8 cellular contexts compared by ENCODE assay signal in genomic region chr11:118908931-118909618, GRCh38. TPM values are rescaled to one million over a fixed set of nuclear protein-coding genes. Genes with fewer than 3 reads are reported as not detected.
A peak's percentile ranks its signal among the peaks of the same experiment; 100 is the strongest.
DNase-seq lines count a peak whose midpoint lies in the region; ATAC-seq, FAIRE-seq and TF ChIP-seq lines count a peak whose summit lies in the region.

No MANE protein-coding gene starts in this region.

- H3K36me3 ChIP-seq in SK-N-MC (ENCODE audit: insufficient read depth, low read length) (peaks cover 11% of the 10 kb centered on the region), mucosa of rectum (ENCODE audit: control insufficient read depth in 2 of 2, insufficient read depth in 2 of 2, low read length in 2 of 2) (peaks cover 4 to 12% of the 10 kb centered on the region in 2 donors)

- H3K4me1 ChIP-seq in mucosa of rectum (ENCODE audit: control insufficient read depth in 2 of 2, insufficient read depth in 2 of 2, low read length in 2 of 2) = peaks cover 44 to 52% of the 10 kb centered on the region in 2 donors

- H3K27me3 Mint-ChIP-seq in activated T-cell treated with anti-CD3 and anti-CD28 coated beads, Interleukin-2, amount 50 U/mL, for 4 hours (ENCODE audit: low read depth) = no peaks in the 10 kb centered on the region

- peaks cover 9% of the 10 kb centered on the region for H3K36me3 Mint-ChIP-seq in activated T-cell treated with anti-CD3 and anti-CD28 coated beads, Interleukin-2, amount 50 U/mL, for 4 hours (ENCODE audit: insufficient read depth)

- H3K27me3 ChIP-seq in mucosa of rectum (ENCODE audit: control insufficient read depth in 2 of 2, insufficient read depth in 2 of 2, low read length in 2 of 2) = no peaks in the 10 kb centered on the region

- FAIRE-seq in urothelium cell line (lab: Jason Lieb, UNC) = no peak

- H3K9ac ChIP-seq in SK-N-MC (ENCODE audit: insufficient read length) (peak overlapping the region; percentile 60), mucosa of rectum (ENCODE audit: low read depth in 1 of 2, low read length in 2 of 2) (peak overlapping the region in 1 of 2 donors; percentile 58)

- H3K27ac ChIP-seq in SK-N-MC (peak overlapping the region; percentile 98), mucosa of rectum (ENCODE audit: low read depth in 2 of 2, low read length in 2 of 2) (peak overlapping the region; percentile 79 to 82)

- H3K9me3 Mint-ChIP-seq in activated T-cell treated with anti-CD3 and anti-CD28 coated beads, Interleukin-2, amount 50 U/mL, for 4 hours = no peaks in the 10 kb centered on the region

- no peak for DNase-seq in activated T-cell treated with anti-CD3 and anti-CD28 coated beads, Interleukin-2, amount 50 U/mL, for 4 hours
- DNase-seq in activated T-cell treated with anti-CD3 and anti-CD28 coated beads for 4 hours (no peak), SK-N-MC (ENCODE audit: low read depth, low spot score) (no peak), epithelial cell of proximal tubule (ENCODE audit: low read depth) (no peak), urothelium cell line (ENCODE audit: low spot score) (peak; percentile 71), mesenteric fat pad (ENCODE audit: low spot score) (no peak)

- no peak for TF ChIP-seq CTCF in epithelial cell of proximal tubule (conservative IDR thresholded peaks at IDR 0.05; ENCODE audit: low read depth, low read length)

- ATAC-seq in activated T-cell treated with anti-CD3 and anti-CD28 coated beads, Interleukin-2, amount 50 U/mL, for 4 hours = no peak
- ATAC-seq in HG02973 (IDR thresholded peaks at IDR 0.05; ENCODE audit: unreplicated experiment) = no peak

- peaks cover 57% of the 10 kb centered on the region for H3K4me1 Mint-ChIP-seq in activated T-cell treated with anti-CD3 and anti-CD28 coated beads, Interleukin-2, amount 50 U/mL, for 4 hours (ENCODE audit: low read depth)

- H3K9me3 ChIP-seq in SK-N-MC (ENCODE audit: low read depth, low read length) (no peaks in the 10 kb centered on the region), mucosa of rectum (ENCODE audit: control insufficient read depth in 2 of 2, low read length in 2 of 2) (no peaks in the 10 kb centered on the region)

- H3K4me3 Mint-ChIP-seq in activated T-cell treated with anti-CD3 and anti-CD28 coated beads, Interleukin-2, amount 50 U/mL, for 4 hours = peak overlapping the region; percentile 26

- peak overlapping the region; percentile 75 for H3K4me3 ChIP-seq in SK-N-MC
- peak overlapping the region; percentile 47 for H3K4me3 ChIP-seq in epithelial cell of proximal tubule (ENCODE audit: low read depth, low read length)
- peak overlapping the region; percentile 37 for H3K4me3 ChIP-seq in mucosa of rectum (ENCODE audit: low read length in 2 of 2)

RNA-seq across cellular contexts. Expression of gene BCL9L, which starts 16.7 kb away (rescaled TPM):
- total RNA-seq in activated T-cell treated with anti-CD3 and anti-CD28 coated beads, Interleukin-2, amount 50 U/mL, for 4 hours = 10 to 100 TPM; 26.1 to 31.2 (median 26.9) TPM
- total RNA-seq in epithelial cell of proximal tubule (20.7 and 25.7 TPM in 2 replicates), mesenteric fat pad (86.4 TPM)

RNA-seq across cellular contexts. Expression of gene CXCR5, which starts 25.4 kb away (rescaled TPM):
- total RNA-seq in activated T-cell treated with anti-CD3 and anti-CD28 coated beads, Interleukin-2, amount 50 U/mL, for 4 hours = 10 to 100 TPM; 17.6 to 30.8 (median 23.7) TPM
- total RNA-seq in epithelial cell of proximal tubule = not detected in 2 replicates
- not detected for total RNA-seq in mesenteric fat pad

RNA-seq across cellular contexts. Expression of gene UPK2, which starts 47.0 kb away (rescaled TPM):
- total RNA-seq in activated T-cell treated with anti-CD3 and anti-CD28 coated beads, Interleukin-2, amount 50 U/mL, for 4 hours = not detected
- total RNA-seq in epithelial cell of proximal tubule (0.14 TPM in 1 of 2 replicates, not detected in the other), mesenteric fat pad (not detected)

Comparison
In these comparisons a context has a peak if more than half of its experiments do, and no peak if none do; other contexts are left out.
1. RNA of gene CXCR5, which starts 25.4 kb away (total RNA-seq): 17.6 to 30.8 TPM in activated T-cell treated with anti-CD3 and anti-CD28 coated beads, Interleukin-2, amount 50 U/mL, for 4 hours; not detected in mesenteric fat pad (single experiment) and not detected in epithelial cell of proximal tubule; every median in the first group is over 10 times any median in the second.
2. Peak in every context shown above with its lines, with median percentiles within 50 percentile points of each other: H3K4me3 ChIP-seq.